In the genomic region with DNA sequence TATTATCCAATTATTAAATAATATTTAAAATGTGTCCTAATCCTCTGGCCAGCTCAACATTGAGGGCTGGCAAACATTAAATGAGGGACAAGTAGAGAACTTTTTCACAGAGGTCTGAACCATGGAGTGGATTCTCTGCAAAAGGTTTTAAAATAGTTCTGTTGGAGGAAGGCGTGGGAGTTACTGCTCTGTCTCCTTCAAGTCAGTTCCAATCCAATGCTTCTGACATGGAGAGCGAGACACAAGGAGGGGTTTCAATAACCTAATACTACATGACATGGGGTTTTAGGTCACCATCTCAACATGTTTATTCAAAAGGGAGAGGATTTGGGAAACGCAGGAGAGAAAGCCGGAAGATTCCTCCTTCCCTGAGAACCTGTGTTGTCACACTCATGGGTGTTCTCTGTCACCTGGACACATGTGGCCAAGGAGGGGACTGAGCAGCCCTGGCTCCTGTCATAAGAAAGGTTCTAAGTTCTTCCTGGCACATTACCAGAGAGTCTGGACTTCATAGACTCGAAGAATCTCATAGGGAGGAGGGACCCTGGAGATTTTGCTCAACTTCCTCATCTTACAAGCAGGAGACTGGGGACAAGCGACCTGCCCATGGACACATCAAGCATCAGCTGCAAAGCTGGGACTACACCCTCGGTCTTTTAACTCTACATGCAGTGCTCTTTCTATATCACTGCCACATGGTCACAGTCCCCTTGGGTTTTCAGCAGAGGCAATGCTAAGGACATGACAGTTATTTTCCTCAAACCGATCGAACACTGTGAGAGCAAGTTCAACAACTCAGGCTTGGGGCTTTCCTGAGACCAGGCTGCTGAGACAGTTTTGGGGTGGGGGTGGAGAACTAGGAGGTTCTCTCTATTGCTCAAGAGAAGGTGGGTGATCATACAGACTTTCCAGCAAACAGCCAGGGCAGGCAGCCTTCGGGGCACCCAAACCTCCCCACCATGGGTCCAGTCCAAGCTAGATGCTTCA, we compare ENCODE assay signal across 1 cellular context.
TF ChIP-seq lines count a peak whose summit lies in the region.

No MANE protein-coding gene starts in this region.

TF ChIP-seq in K562, 482 proteins besides CTCF, POLR2A, EP300 and RAD21:
- TF ChIP-seq TAF1 (IDR thresholded peaks at IDR 0.05; ENCODE audit: control insufficient read depth, extremely low read depth, insufficient read depth, low read length, severe bottlenecking) (no peak), L3MBTL2 (IDR thresholded peaks at IDR 0.05) (0 out of 2 replicates have a peak, but pooled peaks have one; percentile 16), GABPA (tag; conservative IDR thresholded peaks at IDR 0.05; ENCODE audit: low read depth) (peak; percentile 4; the same call in 1 of the 2 replicates)
